8 cellular contexts compared by ENCODE assay signal in the genomic region with DNA sequence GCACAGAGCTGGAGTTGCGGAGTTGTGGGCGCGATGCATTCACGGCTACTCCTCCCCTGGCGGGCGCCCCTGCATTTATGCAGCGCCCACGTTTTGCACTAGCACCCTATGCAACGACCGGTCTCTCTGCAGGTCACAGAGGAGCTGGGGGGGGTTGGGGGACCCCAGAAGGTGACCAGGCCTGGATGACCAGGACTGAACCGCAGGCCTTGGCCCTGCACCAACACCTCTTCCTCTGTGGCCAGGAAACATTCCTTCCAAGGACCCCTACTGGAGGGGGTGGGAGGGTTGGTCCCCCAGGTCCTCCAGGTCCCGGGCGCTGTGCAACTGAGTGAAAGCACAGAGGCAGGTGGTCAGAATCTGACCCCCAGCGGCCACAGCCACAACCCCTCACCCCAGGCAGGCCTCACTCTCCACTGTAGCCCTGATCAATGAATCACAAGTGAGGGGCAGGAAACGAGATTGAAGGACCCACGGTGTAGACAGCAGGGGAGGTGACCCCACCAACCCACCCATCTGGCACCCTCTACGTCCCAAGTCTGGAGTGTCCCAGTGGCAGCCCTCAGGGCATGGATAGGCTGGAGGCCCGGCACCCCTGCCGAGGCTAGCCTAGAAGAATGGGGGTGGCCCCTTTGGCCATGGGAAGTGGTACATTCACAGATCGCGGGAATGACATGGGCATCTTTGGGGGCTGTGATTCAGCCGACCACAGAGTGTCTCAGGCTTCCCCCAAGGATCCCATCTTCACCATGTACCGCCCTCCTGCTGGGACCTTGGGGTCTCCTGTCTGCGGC. TPM values are rescaled to one million over a fixed set of nuclear protein-coding genes. Genes with fewer than 3 reads are reported as not detected.
A peak's percentile ranks its signal among the peaks of the same experiment; 100 is the strongest.
DNase-seq lines count a peak whose midpoint lies in the region; ATAC-seq and TF ChIP-seq lines count a peak whose summit lies in the region.

No MANE protein-coding gene starts in this region.

- H3K4me1 ChIP-seq in mucosa of descending colon (ENCODE audit: low read depth): peaks cover 43% of the 10 kb centered on the region

- H3K4me3 ChIP-seq in GM12865 (ENCODE audit: low read depth, low read length) (peak overlapping the region; percentile 65), cardiac fibroblast (replicated peaks in 1 of 2; ENCODE audit: low read depth in 2 of 2, low read length in 2 of 2) (peak overlapping the region; percentile 43 to 57), mucosa of descending colon (peak overlapping the region; percentile 54)

- intact Hi-C loops in mucosa of descending colon (cut with DNase I, micrococcal nuclease): no loop called here

- H3K36me3 ChIP-seq in mucosa of descending colon (ENCODE audit: low read depth): no peaks in the 10 kb centered on the region

- peak; percentile 66 for DNase-seq in GM12865 (ENCODE audit: low read depth)
- DNase-seq in HT1080 (ENCODE audit: low read depth): peak; percentile 32
- no peak for DNase-seq in cardiac fibroblast (ENCODE audit: low read depth in 2 of 2)
- DNase-seq in mucosa of descending colon: peak in 1 of 3 donors; percentile 60
- DNase-seq in SKM-1 (lab: John Stamatoyannopoulos, UW; ENCODE audit: unreplicated experiment): no peak
- no peak for DNase-seq in NCI-H748 (lab: John Stamatoyannopoulos, UW; ENCODE audit: unreplicated experiment)
- no peak for DNase-seq in COR-L47 (lab: John Stamatoyannopoulos, UW)

- peak; percentile 9 for ATAC-seq in mucosa of descending colon
- ATAC-seq in HG02885 (IDR thresholded peaks at IDR 0.05; ENCODE audit: poor library complexity, unreplicated experiment): no peak

- TF ChIP-seq CTCF in GM12865 (IDR thresholded peaks at IDR 0.05; ENCODE audit: insufficient read depth, low read depth, low read length, missing control alignments): no peak
- TF ChIP-seq CTCF in cardiac fibroblast (IDR thresholded peaks at IDR 0.05; ENCODE audit: low read depth, low read length): no peak
- TF ChIP-seq CTCF in mucosa of descending colon (IDR thresholded peaks at IDR 0.05): no peak

- H3K9me3 ChIP-seq in mucosa of descending colon: no peaks in the 10 kb centered on the region

RNA-seq across cellular contexts. Expression of gene MKNK2, which starts 11.1 kb away (rescaled TPM):
- total RNA-seq in HT1080 (2014; rRNA removed; shearing (Covaris generic)): 91.4 and 112 TPM in 2 replicates
- 94.0 and 102 TPM in 2 replicates for polyA plus RNA-seq in HT1080 (2015; cell fraction: cytosol; rRNA removed)
- 97.8 and 103 TPM in 2 replicates for polyA plus RNA-seq in HT1080 (2015; cell fraction: nucleus; rRNA removed)
- 100 to 1,000 TPM; 252 to 330 (median 304) TPM for total RNA-seq in mucosa of descending colon

RNA-seq across cellular contexts. Expression of gene MOB3A, which starts 34.0 kb away (rescaled TPM):
- 14.8 and 25.0 TPM in 2 replicates for total RNA-seq in HT1080 (2014; rRNA removed; shearing (Covaris generic))
- polyA plus RNA-seq in HT1080 (2015; cell fraction: cytosol; rRNA removed): 34.6 and 35.6 TPM in 2 replicates
- polyA plus RNA-seq in HT1080 (2015; cell fraction: nucleus; rRNA removed): 23.7 and 30.2 TPM in 2 replicates
- 10 to 100 TPM; 39.8 to 76.8 (median 43.7) TPM for total RNA-seq in mucosa of descending colon

RNA-seq across cellular contexts. Expression of gene IZUMO4, which starts 34.6 kb away (rescaled TPM):
- 1.7 and 2.8 TPM in 2 replicates for total RNA-seq in HT1080 (2014; rRNA removed; shearing (Covaris generic))
- polyA plus RNA-seq in HT1080 (2015; cell fraction: cytosol; rRNA removed): 0.93 and 2.0 TPM in 2 replicates
- polyA plus RNA-seq in HT1080 (2015; cell fraction: nucleus; rRNA removed): 9.6 and 12.8 TPM in 2 replicates
- total RNA-seq in mucosa of descending colon: 1 to 10 TPM; 2.2 to 5.3 (median 3.4) TPM

RNA-seq across cellular contexts. Expression of gene BTBD2, which starts 46.6 kb away (rescaled TPM):
- total RNA-seq in HT1080 (2014; rRNA removed; shearing (Covaris generic)): 51.8 and 66.6 TPM in 2 replicates
- 127 and 130 TPM in 2 replicates for polyA plus RNA-seq in HT1080 (2015; cell fraction: cytosol; rRNA removed)
- 83.4 and 87.5 TPM in 2 replicates for polyA plus RNA-seq in HT1080 (2015; cell fraction: nucleus; rRNA removed)
- 10 to 100 TPM; 66.0 to 82.3 (median 71.5) TPM for total RNA-seq in mucosa of descending colon

Comparison
In these comparisons a context has a peak if more than half of its experiments do, and no peak if none do; other contexts are left out.
1. DNase-seq: peak in GM12865 (single experiment) and HT1080 (single experiment); none in cardiac fibroblast (0 of 2), SKM-1 (single experiment), NCI-H748 (single experiment) and COR-L47 (single experiment).
2. Peak in every context shown above with its lines, with median percentiles within 50 percentile points of each other: H3K4me3 ChIP-seq.